Comparison of ENCODE assay signal across 1 cellular context in the genomic region with DNA sequence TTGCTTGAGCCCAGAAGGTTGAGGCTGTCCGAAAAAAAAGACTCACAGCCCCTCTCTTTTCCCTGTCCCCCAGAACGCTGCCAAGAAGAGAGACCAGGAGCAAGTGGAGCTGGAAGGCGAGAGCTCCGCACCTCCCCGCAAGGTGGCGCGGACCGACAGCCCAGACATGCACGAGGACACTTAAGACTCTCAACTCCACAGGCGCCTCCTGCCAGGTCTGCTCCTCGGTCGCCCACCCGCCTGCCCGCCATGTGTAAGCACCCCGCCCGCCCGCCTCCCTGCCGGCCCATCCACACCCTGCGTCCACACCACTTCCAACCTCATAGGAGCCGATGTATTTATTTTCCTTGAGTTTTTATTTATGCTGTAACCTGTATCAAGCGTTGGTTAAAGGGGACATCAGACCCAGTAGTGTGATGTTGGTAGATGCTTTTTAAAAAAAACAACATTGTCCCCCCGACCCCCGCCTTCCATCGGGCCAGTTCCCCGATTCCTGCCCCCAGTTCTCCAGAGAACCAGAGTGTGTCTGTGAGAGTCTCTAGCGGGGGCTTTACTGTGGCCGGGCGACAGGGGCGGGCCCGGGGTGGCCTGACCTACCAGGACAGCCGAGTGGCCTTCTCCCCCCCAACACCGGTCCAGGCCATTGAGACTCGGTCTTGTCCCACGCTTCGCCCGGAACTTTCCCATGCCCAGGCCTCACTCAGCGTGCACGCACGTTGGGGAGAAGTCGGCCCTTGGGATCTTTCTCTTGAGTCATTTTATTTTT.
TF ChIP-seq lines count a peak whose summit lies in the region.

No MANE protein-coding gene starts in this region.

TF ChIP-seq in GM12878, 131 proteins besides CTCF, POLR2A, EP300 and RAD21:
- no peak for TF ChIP-seq WRNIP1 (IDR thresholded peaks at IDR 0.05; ENCODE audit: borderline replicate concordance, low read depth, low read length)
- TF ChIP-seq BRCA1 (IDR thresholded peaks at IDR 0.05; ENCODE audit: low read depth, low read length), result no peak
- no peak for TF ChIP-seq EGR1 (IDR thresholded peaks at IDR 0.05; ENCODE audit: borderline replicate concordance in 1 of 2, low read depth in 2 of 2, low read length in 2 of 2)
- no peak for TF ChIP-seq FOXK2 (IDR thresholded peaks at IDR 0.05)
- no peak for TF ChIP-seq PAX8 (IDR thresholded peaks at IDR 0.05)
- no peak for TF ChIP-seq ZNF217 (IDR thresholded peaks at IDR 0.05)
- TF ChIP-seq BMI1 (IDR thresholded peaks at IDR 0.05; ENCODE audit: borderline replicate concordance), result no peak
- TF ChIP-seq HDGF (IDR thresholded peaks at IDR 0.05), result no peak
- TF ChIP-seq PAX5 (IDR thresholded peaks at IDR 0.05; ENCODE audit: borderline replicate concordance, low read depth, low read length), result no peak
- no peak for TF ChIP-seq SIX5 (IDR thresholded peaks at IDR 0.05; ENCODE audit: low read depth, low read length, severe bottlenecking)
- TF ChIP-seq, protein P1, sequence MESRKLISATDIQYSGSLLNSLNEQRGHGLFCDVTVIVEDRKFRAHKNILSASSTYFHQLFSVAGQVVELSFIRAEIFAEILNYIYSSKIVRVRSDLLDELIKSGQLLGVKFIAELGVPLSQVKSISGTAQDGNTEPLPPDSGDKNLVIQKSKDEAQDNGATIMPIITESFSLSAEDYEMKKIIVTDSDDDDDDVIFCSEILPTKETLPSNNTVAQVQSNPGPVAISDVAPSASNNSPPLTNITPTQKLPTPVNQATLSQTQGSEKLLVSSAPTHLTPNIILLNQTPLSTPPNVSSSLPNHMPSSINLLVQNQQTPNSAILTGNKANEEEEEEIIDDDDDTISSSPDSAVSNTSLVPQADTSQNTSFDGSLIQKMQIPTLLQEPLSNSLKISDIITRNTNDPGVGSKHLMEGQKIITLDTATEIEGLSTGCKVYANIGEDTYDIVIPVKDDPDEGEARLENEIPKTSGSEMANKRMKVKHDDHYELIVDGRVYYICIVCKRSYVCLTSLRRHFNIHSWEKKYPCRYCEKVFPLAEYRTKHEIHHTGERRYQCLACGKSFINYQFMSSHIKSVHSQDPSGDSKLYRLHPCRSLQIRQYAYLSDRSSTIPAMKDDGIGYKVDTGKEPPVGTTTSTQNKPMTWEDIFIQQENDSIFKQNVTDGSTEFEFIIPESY (IDR thresholded peaks at IDR 0.05), result no peak
- TF ChIP-seq, protein P2, sequence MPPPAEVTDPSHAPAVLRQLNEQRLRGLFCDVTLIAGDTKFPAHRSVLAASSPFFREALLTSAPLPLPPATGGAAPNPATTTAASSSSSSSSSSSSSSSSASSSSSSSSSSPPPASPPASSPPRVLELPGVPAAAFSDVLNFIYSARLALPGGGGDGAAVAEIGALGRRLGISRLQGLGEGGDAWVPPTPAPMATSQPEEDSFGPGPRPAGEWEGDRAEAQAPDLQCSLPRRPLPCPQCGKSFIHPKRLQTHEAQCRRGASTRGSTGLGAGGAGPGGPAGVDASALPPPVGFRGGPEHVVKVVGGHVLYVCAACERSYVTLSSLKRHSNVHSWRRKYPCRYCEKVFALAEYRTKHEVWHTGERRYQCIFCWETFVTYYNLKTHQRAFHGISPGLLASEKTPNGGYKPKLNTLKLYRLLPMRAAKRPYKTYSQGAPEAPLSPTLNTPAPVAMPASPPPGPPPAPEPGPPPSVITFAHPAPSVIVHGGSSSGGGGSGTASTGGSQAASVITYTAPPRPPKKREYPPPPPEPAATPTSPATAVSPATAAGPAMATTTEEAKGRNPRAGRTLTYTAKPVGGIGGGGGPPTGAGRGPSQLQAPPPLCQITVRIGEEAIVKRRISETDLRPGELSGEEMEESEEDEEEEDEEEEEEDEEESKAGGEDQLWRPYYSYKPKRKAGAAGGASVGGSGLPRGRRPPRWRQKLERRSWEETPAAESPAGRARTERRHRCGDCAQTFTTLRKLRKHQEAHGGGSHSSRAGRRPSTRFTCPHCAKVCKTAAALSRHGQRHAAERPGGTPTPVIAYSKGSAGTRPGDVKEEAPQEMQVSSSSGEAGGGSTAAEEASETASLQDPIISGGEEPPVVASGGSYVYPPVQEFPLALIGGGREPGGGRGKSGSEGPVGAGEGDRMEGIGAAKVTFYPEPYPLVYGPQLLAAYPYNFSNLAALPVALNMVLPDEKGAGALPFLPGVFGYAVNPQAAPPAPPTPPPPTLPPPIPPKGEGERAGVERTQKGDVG (CRISPR knock-in tag; IDR thresholded peaks at IDR 0.05), result no peak
- no peak for TF ChIP-seq GATAD2B (conservative IDR thresholded peaks at IDR 0.05; ENCODE audit: low read depth)
- TF ChIP-seq, protein P3, sequence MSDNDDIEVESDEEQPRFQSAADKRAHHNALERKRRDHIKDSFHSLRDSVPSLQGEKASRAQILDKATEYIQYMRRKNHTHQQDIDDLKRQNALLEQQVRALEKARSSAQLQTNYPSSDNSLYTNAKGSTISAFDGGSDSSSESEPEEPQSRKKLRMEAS (IDR thresholded peaks at IDR 0.05; ENCODE audit: low read depth, low read length), result no peak
- TF ChIP-seq, protein P4, sequence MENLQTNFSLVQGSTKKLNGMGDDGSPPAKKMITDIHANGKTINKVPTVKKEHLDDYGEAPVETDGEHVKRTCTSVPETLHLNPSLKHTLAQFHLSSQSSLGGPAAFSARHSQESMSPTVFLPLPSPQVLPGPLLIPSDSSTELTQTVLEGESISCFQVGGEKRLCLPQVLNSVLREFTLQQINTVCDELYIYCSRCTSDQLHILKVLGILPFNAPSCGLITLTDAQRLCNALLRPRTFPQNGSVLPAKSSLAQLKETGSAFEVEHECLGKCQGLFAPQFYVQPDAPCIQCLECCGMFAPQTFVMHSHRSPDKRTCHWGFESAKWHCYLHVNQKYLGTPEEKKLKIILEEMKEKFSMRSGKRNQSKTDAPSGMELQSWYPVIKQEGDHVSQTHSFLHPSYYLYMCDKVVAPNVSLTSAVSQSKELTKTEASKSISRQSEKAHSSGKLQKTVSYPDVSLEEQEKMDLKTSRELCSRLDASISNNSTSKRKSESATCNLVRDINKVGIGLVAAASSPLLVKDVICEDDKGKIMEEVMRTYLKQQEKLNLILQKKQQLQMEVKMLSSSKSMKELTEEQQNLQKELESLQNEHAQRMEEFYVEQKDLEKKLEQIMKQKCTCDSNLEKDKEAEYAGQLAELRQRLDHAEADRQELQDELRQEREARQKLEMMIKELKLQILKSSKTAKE (IDR thresholded peaks at IDR 0.05; ENCODE audit: low read depth, poor library complexity, severe bottlenecking), result no peak
